Comparison of ENCODE assay signal across 1 cellular context in genomic region chr6:67966830-67967229, GRCh38.
TF ChIP-seq lines count a peak whose summit lies in the region.

No MANE protein-coding gene starts in this region.

TF ChIP-seq in K562, 482 proteins besides CTCF, POLR2A, EP300 and RAD21:
- TF ChIP-seq THRAP3 (IDR thresholded peaks at IDR 0.05; ENCODE audit: borderline replicate concordance) = no peak
- no peak for TF ChIP-seq FOXJ3 (CRISPR knock-in tag; IDR thresholded peaks at IDR 0.05)
- TF ChIP-seq ZNF592 (IDR thresholded peaks at IDR 0.05) = no peak
- TF ChIP-seq SMAD1 (IDR thresholded peaks at IDR 0.05; ENCODE audit: low read depth, low read length, partially characterized antibody) = no peak
- TF ChIP-seq ZNF253 (CRISPR knock-in tag; conservative IDR thresholded peaks at IDR 0.05) = no peak
- no peak for TF ChIP-seq ETS1 (conservative IDR thresholded peaks at IDR 0.05; ENCODE audit: control insufficient read depth, low read depth, low read length)
- no peak for TF ChIP-seq SIN3B (IDR thresholded peaks at IDR 0.05; ENCODE audit: low read depth)
- no peak for TF ChIP-seq NFYB (IDR thresholded peaks at IDR 0.05; ENCODE audit: extremely low read depth, insufficient read length)
